Comparison of ENCODE assay signal across 2 cellular contexts in genomic region chr3:100857863-100858262, GRCh38.
TF ChIP-seq lines count a peak whose summit lies in the region.

No MANE protein-coding gene starts in this region.

TF ChIP-seq in HepG2, 621 proteins besides CTCF, POLR2A, EP300 and RAD21 (continued from another document):
- no peak for TF ChIP-seq ZNF407 (CRISPR knock-in tag; IDR thresholded peaks at IDR 0.05; ENCODE audit: not compliant biosample characterization)
- peak; percentile 35; the same call in 1 of the 2 replicates for TF ChIP-seq ATF7 (IDR thresholded peaks at IDR 0.05)
- TF ChIP-seq ATF7 (CRISPR knock-in tag; IDR thresholded peaks at IDR 0.05): no peak
- TF ChIP-seq SNAPC5 (CRISPR knock-in tag; IDR thresholded peaks at IDR 0.05; ENCODE audit: borderline replicate concordance): no peak
TF ChIP-seq in HepG2: peak in this region for 2.

TF ChIP-seq in K562, 482 proteins besides CTCF, POLR2A, EP300 and RAD21 (continued from another document):
- TF ChIP-seq HINFP (tag; conservative IDR thresholded peaks at IDR 0.05; ENCODE audit: low read depth): no peak
